In genomic region chr6:41934278-41935189, GRCh38 we compare ENCODE assay signal across 11 cellular contexts. TPM values are rescaled to one million over a fixed set of nuclear protein-coding genes. Genes with fewer than 3 reads are reported as not detected.
DNase-seq lines count a peak whose midpoint lies in the region; ATAC-seq and TF ChIP-seq lines count a peak whose summit lies in the region.
"Had no signal": no experiment of that assay in that cellular context is flagged by ENCODE, and none has a peak within 500 bp of the region (broad histone marks: within the 10 kb centered on the region; RNA-seq: fewer than 3 reads in every experiment).

No MANE protein-coding gene starts in this region.

- BruUV-seq in OCI-LY7 (replicated peaks; lab: Mats Ljungman, UMichigan) = TSS peak; percentile 35

- H3K36me3 Mint-ChIP-seq in activated T-cell treated with anti-CD3 and anti-CD28 coated beads, Interleukin-2, amount 50 U/mL, for 72 hours (ENCODE audit: insufficient read depth in 2 of 2) = peaks cover 14 to 30% of the 10 kb centered on the region in 2 donors
- H3K36me3 Mint-ChIP-seq in dendritic cell treated with granulocyte-macrophage colony-stimulating factor and Interleukin-4, amounts not matched to agents 40 ng/mL and 50 ng/mL, for 4 days (ENCODE audit: low read depth) = peaks cover 90% of the 10 kb centered on the region
- H3K36me3 Mint-ChIP-seq in stimulated activated effector memory CD8-positive, alpha-beta T cell treated with anti-CD3 and anti-CD28 coated beads, Interleukin-12 subunit alpha, Interleukin-12 subunit beta, amount 100 ng/mL, for 72 hours = peaks cover 98% of the 10 kb centered on the region

- H3K27me3 Mint-ChIP-seq in activated T-cell treated with anti-CD3 and anti-CD28 coated beads, Interleukin-2, amount 50 U/mL, for 72 hours (ENCODE audit: low read depth) = no peaks in the 10 kb centered on the region
- H3K27me3 Mint-ChIP-seq in dendritic cell treated with granulocyte-macrophage colony-stimulating factor and Interleukin-4, amounts not matched to agents 40 ng/mL and 50 ng/mL, for 4 days = no peaks in the 10 kb centered on the region

- H3K4me3 Mint-ChIP-seq in activated T-cell treated with anti-CD3 and anti-CD28 coated beads, Interleukin-2, amount 50 U/mL, for 72 hours = no peak overlapping the region
- H3K4me3 Mint-ChIP-seq in dendritic cell treated with granulocyte-macrophage colony-stimulating factor and Interleukin-4, amounts not matched to agents 40 ng/mL and 50 ng/mL, for 4 days = no peak overlapping the region
- peak overlapping the region; percentile 99 for H3K4me3 Mint-ChIP-seq in stimulated activated effector memory CD8-positive, alpha-beta T cell treated with anti-CD3 and anti-CD28 coated beads, Interleukin-12 subunit alpha, Interleukin-12 subunit beta, amount 100 ng/mL, for 72 hours

- H4K20me1 ChIP-seq in OCI-LY7 (ENCODE audit: insufficient read depth, low read length) = peaks cover 26% of the 10 kb centered on the region; the same call in 1 of the 2 replicates

- no peak overlapping the region for H3K4me3 ChIP-seq in OCI-LY7 (ENCODE audit: low read depth, low read length, poor library complexity, severe bottlenecking)

- intact Hi-C loops in OCI-LY7 (cut with micrococcal nuclease; ENCODE audit: unreplicated experiment) = no loop called here
- intact Hi-C loops in dendritic cell treated with granulocyte-macrophage colony-stimulating factor and Interleukin-4, amounts not matched to agents 40 ng/mL and 50 ng/mL, for 4 days (cut with micrococcal nuclease) = loop anchor here (5.0 kb wide), 2 partner anchors 37 to 108 kb away; partner anchors contain the start of gene USP49

- H3K9me3 ChIP-seq in OCI-LY7 (ENCODE audit: low read length) = no peaks in the 10 kb centered on the region

- peak overlapping the region; percentile 82 for H3K27ac ChIP-seq in OCI-LY7 (ENCODE audit: low read depth, low read length, poor library complexity, severe bottlenecking)

- H3K4me2 ChIP-seq in OCI-LY7 (ENCODE audit: low read length) = peak overlapping the region; percentile 93

- H3K9me2 ChIP-seq in OCI-LY7 (ENCODE audit: insufficient read depth, low read length) = no peaks in the 10 kb centered on the region

- H3K4me1 Mint-ChIP-seq in activated T-cell treated with anti-CD3 and anti-CD28 coated beads, Interleukin-2, amount 50 U/mL, for 72 hours (ENCODE audit: low read depth) = peaks cover 52% of the 10 kb centered on the region
- peaks cover 60% of the 10 kb centered on the region for H3K4me1 Mint-ChIP-seq in dendritic cell treated with granulocyte-macrophage colony-stimulating factor and Interleukin-4, amounts not matched to agents 40 ng/mL and 50 ng/mL, for 4 days (ENCODE audit: low read depth)
- H3K4me1 Mint-ChIP-seq in stimulated activated effector memory CD8-positive, alpha-beta T cell treated with anti-CD3 and anti-CD28 coated beads, Interleukin-12 subunit alpha, Interleukin-12 subunit beta, amount 100 ng/mL, for 72 hours = peaks cover 64% of the 10 kb centered on the region

- peaks cover 62% of the 10 kb centered on the region for H3K4me1 ChIP-seq in OCI-LY7 (ENCODE audit: insufficient read depth, low read length, poor library complexity, severe bottlenecking)

- H3K36me3 ChIP-seq in OCI-LY7 (ENCODE audit: insufficient read depth, low read length) = peaks cover 100% of the 10 kb centered on the region

- POLR2A ChIA-PET in OCI-LY7 (lab: Charles Lee) = interaction anchor here (0.8 to 2.0 kb wide), 4 partner anchors 13 to 116 kb away, joined by 3 to 9 read pairs (median 4); partner anchors contain the start of genes BYSL and MED20

- CTCF ChIA-PET in OCI-LY7 (lab: Charles Lee; ENCODE audit: unreplicated experiment) = interaction anchor here (1.5 to 2.5 kb wide), 2 partner anchors 13 to 109 kb away, joined by 4 to 11 read pairs; partner anchors contain the start of genes BYSL and MED20

- no peaks in the 10 kb centered on the region for H3K9me3 Mint-ChIP-seq in activated T-cell treated with anti-CD3 and anti-CD28 coated beads, Interleukin-2, amount 50 U/mL, for 72 hours
- no peaks in the 10 kb centered on the region for H3K9me3 Mint-ChIP-seq in dendritic cell treated with granulocyte-macrophage colony-stimulating factor and Interleukin-4, amounts not matched to agents 40 ng/mL and 50 ng/mL, for 4 days
- no peaks in the 10 kb centered on the region for H3K9me3 Mint-ChIP-seq in stimulated activated effector memory CD8-positive, alpha-beta T cell treated with anti-CD3 and anti-CD28 coated beads, Interleukin-12 subunit alpha, Interleukin-12 subunit beta, amount 100 ng/mL, for 72 hours

- no peak for ATAC-seq in activated T-cell treated with anti-CD3 and anti-CD28 coated beads, Interleukin-2, amount 50 U/mL, for 72 hours (replicated peaks in 1 of 2)
- no peak for ATAC-seq in stimulated activated effector memory CD8-positive, alpha-beta T cell treated with anti-CD3 and anti-CD28 coated beads, Interleukin-12 subunit alpha, Interleukin-12 subunit beta, amount 100 ng/mL, for 72 hours
- ATAC-seq in GM18511 (IDR thresholded peaks at IDR 0.05; ENCODE audit: unreplicated experiment) = no peak

- peaks cover 55% of the 10 kb centered on the region for H3K79me2 ChIP-seq in OCI-LY7 (ENCODE audit: insufficient read depth, low read depth, low read length)

- TF ChIP-seq CTCF in OCI-LY7 (conservative IDR thresholded peaks at IDR 0.05; ENCODE audit: low read length) = no peak

- H2AFZ ChIP-seq in OCI-LY7 (ENCODE audit: low read length) = no peak overlapping the region

- H3K27ac Mint-ChIP-seq in activated T-cell treated with anti-CD3 and anti-CD28 coated beads, Interleukin-2, amount 50 U/mL, for 72 hours = peak overlapping the region; percentile 11
- H3K27ac Mint-ChIP-seq in dendritic cell treated with granulocyte-macrophage colony-stimulating factor and Interleukin-4, amounts not matched to agents 40 ng/mL and 50 ng/mL, for 4 days = peak overlapping the region; percentile 74
- peak overlapping the region; percentile 95 for H3K27ac Mint-ChIP-seq in stimulated activated effector memory CD8-positive, alpha-beta T cell treated with anti-CD3 and anti-CD28 coated beads, Interleukin-12 subunit alpha, Interleukin-12 subunit beta, amount 100 ng/mL, for 72 hours

- DNase-seq in activated T-cell treated with anti-CD3 and anti-CD28 coated beads, Interleukin-2, amount 50 U/mL, for 72 hours = no peak
- no peak for DNase-seq in activated T-cell treated with anti-CD3 and anti-CD28 coated beads, Interleukin-2, amount 50 U/mL, for 48 hours
- DNase-seq in OCI-LY7 (ENCODE audit: low spot score) (no peak), DMS114 treated with DMSO at 0.1 percent for 48 hours (lab: John Stamatoyannopoulos, UW; ENCODE audit: unreplicated experiment) (no peak), OCI-M2 (lab: John Stamatoyannopoulos, UW; ENCODE audit: unreplicated experiment) (no peak)
- no peak for DNase-seq in stimulated activated effector memory CD8-positive, alpha-beta T cell treated with anti-CD3 and anti-CD28 coated beads, Interleukin-12 subunit alpha, Interleukin-12 subunit beta, amount 100 ng/mL, for 72 hours (ENCODE audit: low spot score in 2 of 2)
- DNase-seq: hippocampal formation, NCI-H1048, NCI-H774 had no signal

RNA-seq across cellular contexts. Expression of gene CCND3, which starts 7.1 kb away (rescaled TPM):
- 100 to 1,000 TPM; 256 to 259 TPM for total RNA-seq in activated T-cell treated with anti-CD3 and anti-CD28 coated beads, Interleukin-2, amount 50 U/mL, for 72 hours
- 229 and 319 TPM in 2 replicates for total RNA-seq in OCI-LY7 (2014; rRNA removed; shearing (Covaris generic))
- total RNA-seq in OCI-LY7 (2022) = 244 and 303 TPM in 2 replicates

RNA-seq across cellular contexts. Expression of gene BYSL, which starts 13.2 kb away (rescaled TPM):
- 10 to 100 TPM; 30.4 to 38.1 TPM for total RNA-seq in activated T-cell treated with anti-CD3 and anti-CD28 coated beads, Interleukin-2, amount 50 U/mL, for 72 hours
- total RNA-seq in OCI-LY7 (2014; rRNA removed; shearing (Covaris generic)) = 36.1 and 41.9 TPM in 2 replicates
- total RNA-seq in OCI-LY7 (2022) = 43.7 and 54.5 TPM in 2 replicates

RNA-seq across cellular contexts. Expression of gene MED20, which starts 13.6 kb away (rescaled TPM):
- total RNA-seq in activated T-cell treated with anti-CD3 and anti-CD28 coated beads, Interleukin-2, amount 50 U/mL, for 72 hours = 10 to 100 TPM; 24.9 to 34.6 TPM
- total RNA-seq in OCI-LY7 (2014; rRNA removed; shearing (Covaris generic)) = 27.7 and 30.7 TPM in 2 replicates
- total RNA-seq in OCI-LY7 (2022) = 33.2 and 35.2 TPM in 2 replicates

RNA-seq across cellular contexts. Expression of gene USP49, which starts 39.4 kb away (rescaled TPM):
- 10 to 100 TPM; 13.3 to 14.8 TPM for total RNA-seq in activated T-cell treated with anti-CD3 and anti-CD28 coated beads, Interleukin-2, amount 50 U/mL, for 72 hours
- 7.4 and 9.0 TPM in 2 replicates for total RNA-seq in OCI-LY7 (2014; rRNA removed; shearing (Covaris generic))
- 17.8 and 21.4 TPM in 2 replicates for total RNA-seq in OCI-LY7 (2022)

Comparison
In these comparisons a context has a peak if more than half of its experiments do, and no peak if none do; other contexts are left out.
1. H3K27ac Mint-ChIP-seq: peak in every context shown above with its lines; median percentile 95 in stimulated activated effector memory CD8-positive, alpha-beta T cell treated with anti-CD3 and anti-CD28 coated beads, Interleukin-12 subunit alpha, Interleukin-12 subunit beta, amount 100 ng/mL, for 72 hours; 74 in dendritic cell treated with granulocyte-macrophage colony-stimulating factor and Interleukin-4, amounts not matched to agents 40 ng/mL and 50 ng/mL, for 4 days; 11 in activated T-cell treated with anti-CD3 and anti-CD28 coated beads, Interleukin-2, amount 50 U/mL, for 72 hours.